In the genomic region with DNA sequence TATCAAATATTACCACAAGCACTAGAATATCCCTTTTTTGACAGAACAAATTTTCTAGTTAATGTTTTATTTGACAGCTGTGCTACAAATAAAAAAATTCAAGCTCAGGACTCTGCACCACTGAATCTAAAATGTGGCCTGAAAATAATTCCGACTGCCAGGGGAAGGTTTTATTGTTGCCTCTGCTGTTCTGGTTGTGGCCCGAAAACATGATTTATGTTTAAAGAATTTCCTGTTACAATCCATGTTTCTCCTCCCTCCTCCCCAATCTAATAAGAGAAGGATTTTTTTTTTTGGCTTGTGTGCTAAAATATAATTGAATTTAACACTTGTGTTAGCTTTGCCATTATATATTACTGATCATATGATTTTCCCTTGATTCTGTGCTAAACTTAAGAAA, we compare ENCODE assay signal across 2 cellular contexts.
TF ChIP-seq lines count a peak whose summit lies in the region.

No MANE protein-coding gene starts in this region.

TF ChIP-seq in A549, 52 proteins besides CTCF, POLR2A, EP300 and RAD21:
- TF ChIP-seq HDAC2 (IDR thresholded peaks at IDR 0.05), result no peak
- TF ChIP-seq HOXB13 (CRISPR knock-in tag; IDR thresholded peaks at IDR 0.05; ENCODE audit: low read depth), result no peak
- no peak for TF ChIP-seq KDM5A (IDR thresholded peaks at IDR 0.05)
- TF ChIP-seq, protein P1, sequence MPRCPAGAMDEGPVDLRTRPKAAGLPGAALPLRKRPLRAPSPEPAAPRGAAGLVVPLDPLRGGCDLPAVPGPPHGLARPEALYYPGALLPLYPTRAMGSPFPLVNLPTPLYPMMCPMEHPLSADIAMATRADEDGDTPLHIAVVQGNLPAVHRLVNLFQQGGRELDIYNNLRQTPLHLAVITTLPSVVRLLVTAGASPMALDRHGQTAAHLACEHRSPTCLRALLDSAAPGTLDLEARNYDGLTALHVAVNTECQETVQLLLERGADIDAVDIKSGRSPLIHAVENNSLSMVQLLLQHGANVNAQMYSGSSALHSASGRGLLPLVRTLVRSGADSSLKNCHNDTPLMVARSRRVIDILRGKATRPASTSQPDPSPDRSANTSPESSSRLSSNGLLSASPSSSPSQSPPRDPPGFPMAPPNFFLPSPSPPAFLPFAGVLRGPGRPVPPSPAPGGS (IDR thresholded peaks at IDR 0.05), result no peak
- TF ChIP-seq, protein P2, sequence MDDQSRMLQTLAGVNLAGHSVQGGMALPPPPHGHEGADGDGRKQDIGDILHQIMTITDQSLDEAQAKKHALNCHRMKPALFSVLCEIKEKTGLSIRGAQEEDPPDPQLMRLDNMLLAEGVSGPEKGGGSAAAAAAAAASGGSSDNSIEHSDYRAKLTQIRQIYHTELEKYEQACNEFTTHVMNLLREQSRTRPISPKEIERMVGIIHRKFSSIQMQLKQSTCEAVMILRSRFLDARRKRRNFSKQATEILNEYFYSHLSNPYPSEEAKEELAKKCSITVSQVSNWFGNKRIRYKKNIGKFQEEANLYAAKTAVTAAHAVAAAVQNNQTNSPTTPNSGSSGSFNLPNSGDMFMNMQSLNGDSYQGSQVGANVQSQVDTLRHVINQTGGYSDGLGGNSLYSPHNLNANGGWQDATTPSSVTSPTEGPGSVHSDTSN (IDR thresholded peaks at IDR 0.05), result no peak
- TF ChIP-seq TP53 (CRISPR knock-in tag; IDR thresholded peaks at IDR 0.05), result no peak
- no peak for TF ChIP-seq CHD4 (IDR thresholded peaks at IDR 0.05; ENCODE audit: borderline replicate concordance)
- TF ChIP-seq EHF (CRISPR knock-in tag; IDR thresholded peaks at IDR 0.05), result no peak
- TF ChIP-seq, protein P3, sequence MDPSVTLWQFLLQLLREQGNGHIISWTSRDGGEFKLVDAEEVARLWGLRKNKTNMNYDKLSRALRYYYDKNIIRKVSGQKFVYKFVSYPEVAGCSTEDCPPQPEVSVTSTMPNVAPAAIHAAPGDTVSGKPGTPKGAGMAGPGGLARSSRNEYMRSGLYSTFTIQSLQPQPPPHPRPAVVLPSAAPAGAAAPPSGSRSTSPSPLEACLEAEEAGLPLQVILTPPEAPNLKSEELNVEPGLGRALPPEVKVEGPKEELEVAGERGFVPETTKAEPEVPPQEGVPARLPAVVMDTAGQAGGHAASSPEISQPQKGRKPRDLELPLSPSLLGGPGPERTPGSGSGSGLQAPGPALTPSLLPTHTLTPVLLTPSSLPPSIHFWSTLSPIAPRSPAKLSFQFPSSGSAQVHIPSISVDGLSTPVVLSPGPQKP (IDR thresholded peaks at IDR 0.05; ENCODE audit: low read depth, low read length), result no peak
- TF ChIP-seq, protein P4, sequence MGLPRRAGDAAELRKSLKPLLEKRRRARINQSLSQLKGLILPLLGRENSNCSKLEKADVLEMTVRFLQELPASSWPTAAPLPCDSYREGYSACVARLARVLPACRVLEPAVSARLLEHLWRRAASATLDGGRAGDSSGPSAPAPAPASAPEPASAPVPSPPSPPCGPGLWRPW (IDR thresholded peaks at IDR 0.05), result no peak
- TF ChIP-seq SREBF2 (IDR thresholded peaks at IDR 0.05), result no peak
- no peak for TF ChIP-seq JUN (IDR thresholded peaks at IDR 0.05)
- no peak for TF ChIP-seq CBX8 (IDR thresholded peaks at IDR 0.05)

TF ChIP-seq in IMR-90, 13 proteins besides CTCF, POLR2A, EP300 and RAD21:
- TF ChIP-seq RCOR1 (IDR thresholded peaks at IDR 0.05; ENCODE audit: insufficient replicate concordance, low read length) (no peak), NFE2L2 (IDR thresholded peaks at IDR 0.05; ENCODE audit: low read depth, low read length) (no peak), RFX5 (IDR thresholded peaks at IDR 0.05; ENCODE audit: low read depth, low read length) (no peak), SMC3 (IDR thresholded peaks at IDR 0.05; ENCODE audit: low read depth, low read length) (no peak), MAZ (IDR thresholded peaks at IDR 0.05; ENCODE audit: borderline replicate concordance, low read depth, low read length) (no peak), MAFK (IDR thresholded peaks at IDR 0.05; ENCODE audit: low read depth, low read length) (no peak), BHLHE40 (IDR thresholded peaks at IDR 0.05; ENCODE audit: low read depth, low read length) (no peak), MXI1 (IDR thresholded peaks at IDR 0.05; ENCODE audit: borderline replicate concordance, low read depth, low read length) (no peak)
- TF ChIP-seq, protein P3 (IDR thresholded peaks at IDR 0.05; ENCODE audit: borderline replicate concordance, low read depth, low read length), result no peak
TF ChIP-seq in IMR-90: peak in this region for 0.
